Comparison of ENCODE assay signal across 1 cellular context in the genomic region with DNA sequence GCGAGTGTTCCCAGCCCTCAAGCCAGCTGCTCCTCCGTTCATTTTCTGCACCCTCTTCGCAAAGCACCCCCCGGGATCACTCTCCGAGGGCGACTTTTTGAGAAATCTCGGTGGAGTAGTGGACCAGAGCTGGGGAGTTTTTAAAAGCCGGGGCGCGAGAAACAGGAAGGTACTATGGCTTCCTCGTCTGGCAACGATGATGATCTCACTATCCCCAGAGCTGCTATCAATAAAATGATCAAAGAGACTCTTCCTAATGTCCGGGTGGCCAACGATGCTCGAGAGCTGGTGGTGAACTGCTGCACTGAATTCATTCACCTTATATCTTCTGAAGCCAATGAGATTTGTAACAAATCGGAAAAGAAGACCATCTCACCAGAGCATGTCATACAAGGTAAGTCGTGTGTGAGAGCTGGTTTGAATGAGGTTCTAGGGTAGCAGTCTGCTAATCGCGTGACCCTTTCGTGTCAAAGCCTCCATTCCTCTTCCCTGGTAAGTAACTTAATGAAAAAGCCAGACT.
TF ChIP-seq lines count a peak whose summit lies in the region.

No MANE protein-coding gene starts in this region.

TF ChIP-seq in HepG2, 621 proteins besides CTCF, POLR2A, EP300 and RAD21 (continued from another document):
- TF ChIP-seq, protein P1, sequence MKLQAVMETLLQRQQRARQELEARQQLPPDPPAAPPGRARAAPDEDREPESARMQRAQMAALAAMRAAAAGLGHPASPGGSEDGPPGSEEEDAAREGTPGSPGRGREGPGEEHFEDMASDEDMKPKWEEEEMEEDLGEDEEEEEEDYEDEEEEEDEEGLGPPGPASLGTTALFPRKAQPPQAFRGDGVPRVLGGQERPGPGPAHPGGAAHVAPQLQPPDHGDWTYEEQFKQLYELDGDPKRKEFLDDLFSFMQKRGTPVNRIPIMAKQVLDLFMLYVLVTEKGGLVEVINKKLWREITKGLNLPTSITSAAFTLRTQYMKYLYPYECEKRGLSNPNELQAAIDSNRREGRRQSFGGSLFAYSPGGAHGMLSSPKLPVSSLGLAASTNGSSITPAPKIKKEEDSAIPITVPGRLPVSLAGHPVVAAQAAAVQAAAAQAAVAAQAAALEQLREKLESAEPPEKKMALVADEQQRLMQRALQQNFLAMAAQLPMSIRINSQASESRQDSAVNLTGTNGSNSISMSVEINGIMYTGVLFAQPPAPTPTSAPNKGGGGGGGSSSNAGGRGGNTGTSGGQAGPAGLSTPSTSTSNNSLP (IDR thresholded peaks at IDR 0.05; ENCODE audit: low read depth, low read length), result 0 out of 2 replicates have a peak, but pooled peaks have one; percentile 24
- TF ChIP-seq MLLT10 (CRISPR knock-in tag; IDR thresholded peaks at IDR 0.05) (no peak), GABPA (IDR thresholded peaks at IDR 0.05; ENCODE audit: low read depth, low read length) (no peak), GABPA (CRISPR knock-in tag; IDR thresholded peaks at IDR 0.05; ENCODE audit: low read depth) (0 out of 2 replicates have a peak, but pooled peaks have one; percentile 4), PHB2 (IDR thresholded peaks at IDR 0.05; ENCODE audit: partially characterized antibody) (no peak), ZNF746 (CRISPR knock-in tag; IDR thresholded peaks at IDR 0.05) (no peak), SAP130 (CRISPR knock-in tag; IDR thresholded peaks at IDR 0.05; ENCODE audit: low read depth) (peak; percentile 52; the same call in 1 of the 2 replicates), IRF2 (CRISPR knock-in tag; IDR thresholded peaks at IDR 0.05) (no peak), GTF3A (CRISPR knock-in tag; conservative IDR thresholded peaks at IDR 0.05) (no peak), ZMYM3 (CRISPR knock-in tag; IDR thresholded peaks at IDR 0.05) (no peak), RCOR2 (CRISPR knock-in tag; IDR thresholded peaks at IDR 0.05) (no peak)
- TF ChIP-seq, protein P2, sequence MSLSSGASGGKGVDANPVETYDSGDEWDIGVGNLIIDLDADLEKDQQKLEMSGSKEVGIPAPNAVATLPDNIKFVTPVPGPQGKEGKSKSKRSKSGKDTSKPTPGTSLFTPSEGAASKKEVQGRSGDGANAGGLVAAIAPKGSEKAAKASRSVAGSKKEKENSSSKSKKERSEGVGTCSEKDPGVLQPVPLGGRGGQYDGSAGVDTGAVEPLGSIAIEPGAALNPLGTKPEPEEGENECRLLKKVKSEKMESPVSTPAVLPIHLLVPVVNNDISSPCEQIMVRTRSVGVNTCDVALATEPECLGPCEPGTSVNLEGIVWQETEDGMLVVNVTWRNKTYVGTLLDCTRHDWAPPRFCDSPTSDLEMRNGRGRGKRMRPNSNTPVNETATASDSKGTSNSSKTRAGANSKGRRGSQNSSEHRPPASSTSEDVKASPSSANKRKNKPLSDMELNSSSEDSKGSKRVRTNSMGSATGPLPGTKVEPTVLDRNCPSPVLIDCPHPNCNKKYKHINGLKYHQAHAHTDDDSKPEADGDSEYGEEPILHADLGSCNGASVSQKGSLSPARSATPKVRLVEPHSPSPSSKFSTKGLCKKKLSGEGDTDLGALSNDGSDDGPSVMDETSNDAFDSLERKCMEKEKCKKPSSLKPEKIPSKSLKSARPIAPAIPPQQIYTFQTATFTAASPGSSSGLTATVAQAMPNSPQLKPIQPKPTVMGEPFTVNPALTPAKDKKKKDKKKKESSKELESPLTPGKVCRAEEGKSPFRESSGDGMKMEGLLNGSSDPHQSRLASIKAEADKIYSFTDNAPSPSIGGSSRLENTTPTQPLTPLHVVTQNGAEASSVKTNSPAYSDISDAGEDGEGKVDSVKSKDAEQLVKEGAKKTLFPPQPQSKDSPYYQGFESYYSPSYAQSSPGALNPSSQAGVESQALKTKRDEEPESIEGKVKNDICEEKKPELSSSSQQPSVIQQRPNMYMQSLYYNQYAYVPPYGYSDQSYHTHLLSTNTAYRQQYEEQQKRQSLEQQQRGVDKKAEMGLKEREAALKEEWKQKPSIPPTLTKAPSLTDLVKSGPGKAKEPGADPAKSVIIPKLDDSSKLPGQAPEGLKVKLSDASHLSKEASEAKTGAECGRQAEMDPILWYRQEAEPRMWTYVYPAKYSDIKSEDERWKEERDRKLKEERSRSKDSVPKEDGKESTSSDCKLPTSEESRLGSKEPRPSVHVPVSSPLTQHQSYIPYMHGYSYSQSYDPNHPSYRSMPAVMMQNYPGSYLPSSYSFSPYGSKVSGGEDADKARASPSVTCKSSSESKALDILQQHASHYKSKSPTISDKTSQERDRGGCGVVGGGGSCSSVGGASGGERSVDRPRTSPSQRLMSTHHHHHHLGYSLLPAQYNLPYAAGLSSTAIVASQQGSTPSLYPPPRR (CRISPR knock-in tag; IDR thresholded peaks at IDR 0.05; ENCODE audit: borderline replicate concordance), result no peak
- TF ChIP-seq, protein P3, sequence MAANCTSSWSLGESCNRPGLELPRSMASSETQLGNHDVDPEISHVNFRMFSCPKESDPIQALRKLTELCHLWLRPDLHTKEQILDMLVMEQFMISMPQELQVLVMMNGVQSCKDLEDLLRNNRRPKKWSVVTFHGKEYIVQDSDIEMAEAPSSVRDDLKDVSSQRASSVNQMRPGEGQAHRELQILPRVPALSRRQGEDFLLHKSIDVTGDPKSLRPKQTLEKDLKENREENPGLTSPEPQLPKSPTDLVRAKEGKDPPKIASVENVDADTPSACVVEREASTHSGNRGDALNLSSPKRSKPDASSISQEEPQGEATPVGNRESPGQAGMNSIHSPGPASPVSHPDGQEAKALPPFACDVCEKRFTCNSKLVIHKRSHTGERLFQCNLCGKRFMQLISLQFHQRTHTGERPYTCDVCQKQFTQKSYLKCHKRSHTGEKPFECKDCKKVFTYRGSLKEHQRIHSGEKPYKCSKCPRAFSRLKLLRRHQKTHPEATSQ (CRISPR knock-in tag; IDR thresholded peaks at IDR 0.05; ENCODE audit: borderline replicate concordance), result no peak
- TF ChIP-seq, protein P4, sequence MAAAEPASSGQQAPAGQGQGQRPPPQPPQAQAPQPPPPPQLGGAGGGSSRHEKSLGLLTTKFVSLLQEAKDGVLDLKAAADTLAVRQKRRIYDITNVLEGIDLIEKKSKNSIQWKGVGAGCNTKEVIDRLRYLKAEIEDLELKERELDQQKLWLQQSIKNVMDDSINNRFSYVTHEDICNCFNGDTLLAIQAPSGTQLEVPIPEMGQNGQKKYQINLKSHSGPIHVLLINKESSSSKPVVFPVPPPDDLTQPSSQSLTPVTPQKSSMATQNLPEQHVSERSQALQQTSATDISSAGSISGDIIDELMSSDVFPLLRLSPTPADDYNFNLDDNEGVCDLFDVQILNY (CRISPR knock-in tag; conservative IDR thresholded peaks at IDR 0.05), result no peak
- TF ChIP-seq, protein P5, sequence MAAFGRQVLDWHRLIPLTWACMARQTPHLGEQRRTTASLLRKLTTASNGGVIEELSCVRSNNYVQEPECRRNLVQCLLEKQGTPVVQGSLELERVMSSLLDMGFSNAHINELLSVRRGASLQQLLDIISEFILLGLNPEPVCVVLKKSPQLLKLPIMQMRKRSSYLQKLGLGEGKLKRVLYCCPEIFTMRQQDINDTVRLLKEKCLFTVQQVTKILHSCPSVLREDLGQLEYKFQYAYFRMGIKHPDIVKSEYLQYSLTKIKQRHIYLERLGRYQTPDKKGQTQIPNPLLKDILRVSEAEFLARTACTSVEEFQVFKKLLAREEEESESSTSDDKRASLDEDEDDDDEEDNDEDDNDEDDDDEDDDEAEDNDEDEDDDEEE (CRISPR knock-in tag; IDR thresholded peaks at IDR 0.05), result no peak
